ENCODE assay signal across 14 cellular contexts in the genomic region with DNA sequence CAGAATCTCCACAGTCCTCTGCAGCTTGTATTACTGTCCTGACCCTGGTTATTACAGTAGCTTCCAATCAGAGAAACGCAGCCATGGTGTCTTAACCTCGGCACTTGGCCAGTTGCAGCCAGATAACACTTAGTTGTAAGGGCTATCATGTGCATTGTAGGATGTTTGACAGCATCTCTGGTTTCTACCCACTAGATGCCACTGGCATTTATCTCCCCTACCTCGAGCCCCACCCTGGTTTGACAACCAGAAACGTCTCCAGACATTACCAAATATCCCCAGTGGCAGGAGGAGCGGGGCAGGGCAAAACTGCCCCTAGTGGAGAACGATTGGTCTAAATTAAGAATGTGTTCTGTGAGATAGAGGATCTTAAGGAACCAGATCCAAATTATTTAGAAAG. TPM values are rescaled to one million over a fixed set of nuclear protein-coding genes. Genes with fewer than 3 reads are reported as not detected.
DNase-seq lines count a peak whose midpoint lies in the region; ATAC-seq and TF ChIP-seq lines count a peak whose summit lies in the region.
"Had no signal": no experiment of that assay in that cellular context is flagged by ENCODE, and none has a peak within 500 bp of the region (broad histone marks: within the 10 kb centered on the region; RNA-seq: fewer than 3 reads in every experiment).

No MANE protein-coding gene starts in this region.

- WGBS in thymus = 91% methylated on average over 6 of the region's 6 CpGs

- no peaks in the 10 kb centered on the region for H3K36me3 ChIP-seq in thymus (ENCODE audit: control insufficient read depth, insufficient read depth)
- no peaks in the 10 kb centered on the region for H3K36me3 ChIP-seq in WERI-Rb-1

- DNase-seq in RWPE1 (ENCODE audit: low spot score) = no peak
- no peak for DNase-seq in fibroblast of mammary gland (ENCODE audit: low read depth)
- DNase-seq in WERI-Rb-1 = no peak
- DNase-seq: activated naive CD8-positive, alpha-beta T cell treated with anti-CD3 and anti-CD28 coated beads, Interleukin-2, amount 10 ng/mL, durations not matched to agents 7 days and 5 days; COR-L47; GOT3; NCI-H1105 treated with DMSO at 0.1 percent for 48 hours; NCI-H510A; SIG-M5 had no signal

- POLR2A ChIA-PET in RWPE1 (lab: Yijun Ruan, JAX; ENCODE audit: low non-redundant PET) = no interaction called here

- H3K4me1 ChIP-seq in thymus (ENCODE audit: control insufficient read depth, insufficient read depth, low read length) = no peaks in the 10 kb centered on the region

- no peaks in the 10 kb centered on the region for H3K27me3 ChIP-seq in thymus (ENCODE audit: control insufficient read depth, insufficient read depth)
- no peaks in the 10 kb centered on the region for H3K27me3 ChIP-seq in WERI-Rb-1 (ENCODE audit: insufficient read depth, low read depth, severe bottlenecking)

- H3K4me3 ChIP-seq in fibroblast of mammary gland (ENCODE audit: control insufficient read depth, low read depth, low read length) (no peak overlapping the region), thymus (ENCODE audit: low read length) (no peak overlapping the region), WERI-Rb-1 (ENCODE audit: low read depth, low read length) (no peak overlapping the region)
- H3K4me3 ChIP-seq: skin epidermis had no signal

- peak overlapping the region; percentile 77 for H3K27ac ChIP-seq in RWPE1
- peak overlapping the region; percentile 55 for H3K27ac ChIP-seq in thymus (ENCODE audit: low read depth)
- H3K27ac ChIP-seq in WERI-Rb-1 = no peak overlapping the region

- ATAC-seq in GM19035 (IDR thresholded peaks at IDR 0.05; ENCODE audit: unreplicated experiment) (peak; percentile 43), HG03175 (IDR thresholded peaks at IDR 0.05; ENCODE audit: unreplicated experiment) (no peak), GM21526 (IDR thresholded peaks at IDR 0.05; ENCODE audit: low FRiP score, unreplicated experiment) (no peak)

- TF ChIP-seq CTCF in RWPE1 (conservative IDR thresholded peaks at IDR 0.05; ENCODE audit: low read depth) (no peak; the same call in 1 of the 2 replicates), fibroblast of mammary gland (conservative IDR thresholded peaks at IDR 0.05; ENCODE audit: control insufficient read depth, insufficient read depth, low read depth, low read length) (peak; percentile 2), WERI-Rb-1 (IDR thresholded peaks at IDR 0.05; ENCODE audit: low read depth, low read length) (no peak)

- H3K9me3 ChIP-seq in thymus (ENCODE audit: control insufficient read depth) = no peaks in the 10 kb centered on the region
- no peaks in the 10 kb centered on the region for H3K9me3 ChIP-seq in WERI-Rb-1 (ENCODE audit: severe bottlenecking)

- CTCF ChIA-PET in RWPE1 (lab: Yijun Ruan, JAX) = no interaction called here

RNA-seq across cellular contexts. Expression of gene DSG2, which starts 13.1 kb away (rescaled TPM):
- polyA plus RNA-seq in thymus = 25.7 TPM
